8 cellular contexts compared by ENCODE assay signal in genomic region chr11:843818-844692, GRCh38. TPM values are rescaled to one million over a fixed set of nuclear protein-coding genes. Genes with fewer than 3 reads are reported as not detected.
DNase-seq lines count a peak whose midpoint lies in the region; ATAC-seq and TF ChIP-seq lines count a peak whose summit lies in the region.

No MANE protein-coding gene starts in this region.

- H3K27me3 ChIP-seq in adrenal gland (no peaks in the 10 kb centered on the region), prostate gland (replicated peaks; ENCODE audit: insufficient read depth) (no peaks in the 10 kb centered on the region)

- H3K36me3 ChIP-seq in adrenal gland (replicated peaks in 1 of 2) (peaks cover 0 to 14% of the 10 kb centered on the region in 2 donors), prostate gland (peaks cover 4 to 6% of the 10 kb centered on the region in 2 donors)

- H3K4me3 ChIP-seq in adrenal gland: peak overlapping the region in 2 of 4 donors; percentile 79 to 97
- H3K4me3 ChIP-seq in prostate gland: peak overlapping the region; percentile 82 to 94

- H3K27ac ChIP-seq in C4-2B: peak overlapping the region; percentile 86
- H3K27ac ChIP-seq in adrenal gland: peak overlapping the region; percentile 44 to 97 (median 94)
- H3K27ac ChIP-seq in prostate gland: peak overlapping the region; percentile 89 to 90

- TF ChIP-seq POLR2A in adrenal gland (IDR thresholded peaks at IDR 0.05) (peak; percentile 41 to 59), prostate gland (IDR thresholded peaks at IDR 0.05) (peak; percentile 18)

- ATAC-seq in left ventricle myocardium superior (peak; percentile 50), HG02870 (IDR thresholded peaks at IDR 0.05; ENCODE audit: unreplicated experiment) (no peak)

- DNase-seq in HuH-7 (ENCODE audit: low spot score): peak; percentile 87
- peak; percentile 86 to 96 (median 94) for DNase-seq in adrenal gland
- peak; percentile 93 for DNase-seq in left ventricle myocardium superior
- peak; percentile 73 for DNase-seq in prostate gland (ENCODE audit: low spot score)
- no peak for DNase-seq in SK-N-DZ (ENCODE audit: low spot score)
- no peak for DNase-seq in effector CD8-positive, alpha-beta T cell (lab: John Stamatoyannopoulos, UW)

- intact Hi-C loops in adrenal gland (cut with DNase I) (no loop called here), left ventricle myocardium superior (cut with micrococcal nuclease) (no loop called here), prostate gland (cut with DNase I) (loop anchor here (10.0 kb wide), 1 partner anchor 621 kb away; no protein-coding TSS in a partner anchor)

- H3K9me3 ChIP-seq in adrenal gland (replicated peaks in 1 of 3) (no peaks in the 10 kb centered on the region), prostate gland (no peaks in the 10 kb centered on the region)

- WGBS in adrenal gland, 4 donors: 12 to 38% (median 29%) methylated on average over 2 to 25 of the region's 25 CpGs
- WGBS in prostate gland: 8% methylated on average over 23 of the region's 25 CpGs

- H3K4me1 ChIP-seq in adrenal gland (replicated peaks in 1 of 2): peaks cover 38 to 50% of the 10 kb centered on the region in 2 donors
- peaks cover 27% of the 10 kb centered on the region for H3K4me1 ChIP-seq in prostate gland (replicated peaks)

- TF ChIP-seq CTCF in C4-2B (conservative IDR thresholded peaks at IDR 0.05) (no peak), adrenal gland (IDR thresholded peaks at IDR 0.05) (no peak), prostate gland (IDR thresholded peaks at IDR 0.05) (peak in 1 of 4 experiments; percentile 4)

RNA-seq across cellular contexts. Expression of gene TSPAN4, which starts 1.4 kb away (rescaled TPM):
- total RNA-seq in adrenal gland (100 to 1,000 TPM in 2 of 8 donors, 10 to 100 TPM in 6; 39.7 to 207 (median 75.4) TPM), left ventricle myocardium superior (40.5 TPM), prostate gland (10 to 100 TPM; 48.8 to 94.9 TPM)
- polyA plus RNA-seq in adrenal gland: 10 to 100 TPM in 2 of 3 donors, 1 to 10 TPM in 1; 5.2 to 50.4 (median 41.2) TPM
- polyA plus RNA-seq in SK-N-DZ (2014; cell fraction: cytosol; rRNA removed): 93.8 and 122 TPM in 2 replicates
- 185 and 239 TPM in 2 replicates for polyA plus RNA-seq in SK-N-DZ (2014; cell fraction: nucleus; rRNA removed)

RNA-seq across cellular contexts. Expression of gene POLR2L, which starts 1.7 kb away (rescaled TPM):
- 100 to 1,000 TPM in 4 of 8 donors, 10 to 100 TPM in 4; 26.2 to 206 (median 108) TPM for total RNA-seq in adrenal gland
- polyA plus RNA-seq in adrenal gland: 100 to 1,000 TPM in 1 of 3 donors, 10 to 100 TPM in 2; 43.3 to 163 (median 96.5) TPM
- 266 TPM for total RNA-seq in left ventricle myocardium superior
- 10 to 100 TPM; 64.5 to 91.1 TPM for total RNA-seq in prostate gland
- polyA plus RNA-seq in SK-N-DZ (2014; cell fraction: cytosol; rRNA removed): 19.3 and 25.4 TPM in 2 replicates
- 10.4 and 16.2 TPM in 2 replicates for polyA plus RNA-seq in SK-N-DZ (2014; cell fraction: nucleus; rRNA removed)

RNA-seq across cellular contexts. Expression of gene CD151, which starts 11.3 kb away (rescaled TPM):
- total RNA-seq in adrenal gland (100 to 1,000 TPM; 182 to 387 (median 330) TPM), left ventricle myocardium superior (401 TPM), prostate gland (100 to 1,000 TPM; 313 to 362 TPM)
- polyA plus RNA-seq in adrenal gland: 100 to 1,000 TPM; 111 to 268 (median 246) TPM
- 190 and 218 TPM in 2 replicates for polyA plus RNA-seq in SK-N-DZ (2014; cell fraction: cytosol; rRNA removed)
- polyA plus RNA-seq in SK-N-DZ (2014; cell fraction: nucleus; rRNA removed): 299 and 307 TPM in 2 replicates

RNA-seq across cellular contexts. Expression of gene CRACR2B, which starts 16.3 kb away (rescaled TPM):
- total RNA-seq in adrenal gland: 10 to 100 TPM in 6 of 8 donors, 1 to 10 TPM in 2; 5.9 to 22.6 (median 15.6) TPM
- polyA plus RNA-seq in adrenal gland: 10 to 100 TPM in 2 of 3 donors, 1 to 10 TPM in 1; 1.0 to 91.3 (median 39.3) TPM
- 31.0 TPM for total RNA-seq in left ventricle myocardium superior
- 10 to 100 TPM; 23.2 to 83.0 TPM for total RNA-seq in prostate gland
- polyA plus RNA-seq in SK-N-DZ (2014; cell fraction: cytosol; rRNA removed): 25.4 and 33.1 TPM in 2 replicates
- polyA plus RNA-seq in SK-N-DZ (2014; cell fraction: nucleus; rRNA removed): 281 and 344 TPM in 2 replicates

RNA-seq across cellular contexts. Expression of gene PNPLA2, which starts 25.3 kb away (rescaled TPM):
- total RNA-seq in adrenal gland: 100 to 1,000 TPM in 4 of 8 donors, 10 to 100 TPM in 4; 75.9 to 311 (median 124) TPM
- polyA plus RNA-seq in adrenal gland: 100 to 1,000 TPM in 2 of 3 donors, 10 to 100 TPM in 1; 46.2 to 403 (median 162) TPM
- total RNA-seq in left ventricle myocardium superior: 321 TPM
- 100 to 1,000 TPM in 1 of 2 donors, 10 to 100 TPM in 1; 61.8 to 115 TPM for total RNA-seq in prostate gland
- 23.7 and 25.9 TPM in 2 replicates for polyA plus RNA-seq in SK-N-DZ (2014; cell fraction: cytosol; rRNA removed)
- polyA plus RNA-seq in SK-N-DZ (2014; cell fraction: nucleus; rRNA removed): 119 and 135 TPM in 2 replicates

Comparison
In these comparisons a context has a peak if more than half of its experiments do, and no peak if none do; other contexts are left out.
1. DNase-seq: peak in HuH-7 (single experiment), adrenal gland (7 of 7), left ventricle myocardium superior (single experiment) and prostate gland (single experiment); none in SK-N-DZ (single experiment) and effector CD8-positive, alpha-beta T cell (single experiment).
2. Peak in every context shown above with its lines, with median percentiles within 50 percentile points of each other: H3K27ac ChIP-seq.